In genomic region chr12:56011509-56012090, GRCh38 we compare ENCODE assay signal across 1 cellular context.
TF ChIP-seq lines count a peak whose summit lies in the region.

No MANE protein-coding gene starts in this region.

TF ChIP-seq in HepG2, 621 proteins besides CTCF, POLR2A, EP300 and RAD21:
- TF ChIP-seq RBM39 (IDR thresholded peaks at IDR 0.05; ENCODE audit: low read depth, low read length, poor library complexity, severe bottlenecking) (no peak), FOSL2 (CRISPR knock-in tag; IDR thresholded peaks at IDR 0.05) (peak; percentile 52), SNAI1 (CRISPR knock-in tag; IDR thresholded peaks at IDR 0.05; ENCODE audit: borderline replicate concordance) (no peak), BCL6 (CRISPR knock-in tag; IDR thresholded peaks at IDR 0.05) (peak; percentile 70), GABPB1 (CRISPR knock-in tag; IDR thresholded peaks at IDR 0.05) (no peak), SNAPC4 (CRISPR knock-in tag; IDR thresholded peaks at IDR 0.05) (no peak), CEBPB (IDR thresholded peaks at IDR 0.05; ENCODE audit: borderline replicate concordance, low read depth, low read length) (peak; percentile 32; the same call in 1 of the 2 replicates), ZFP91 (CRISPR knock-in tag; IDR thresholded peaks at IDR 0.05; ENCODE audit: borderline replicate concordance) (no peak)
